Comparison of ENCODE assay signal across 8 cellular contexts in genomic region chr19:48715276-48715675, GRCh38. TPM values are rescaled to one million over a fixed set of nuclear protein-coding genes. Genes with fewer than 3 reads are reported as not detected.
DNase-seq lines count a peak whose midpoint lies in the region; ATAC-seq, FAIRE-seq and TF ChIP-seq lines count a peak whose summit lies in the region.
"Had no signal": no experiment of that assay in that cellular context is flagged by ENCODE, and none has a peak within 500 bp of the region (broad histone marks: within the 10 kb centered on the region; RNA-seq: fewer than 3 reads in every experiment).

No MANE protein-coding gene starts in this region.

- in situ Hi-C loops in HepG2 (cut with HindIII; ENCODE audit: extremely low pct_ligation_motif_present, low pct_unique_long_range_greater_than_20kb) = no loop called here

- H3K79me2 ChIP-seq in HepG2 (ENCODE audit: insufficient read depth, low read length) = peaks cover 5% of the 10 kb centered on the region

- peak overlapping the region; percentile 87 for H3K9ac ChIP-seq in HepG2 (ENCODE audit: insufficient read depth, low read depth, low read length)

- TF ChIP-seq RAD21 in HepG2 (CRISPR knock-in tag; IDR thresholded peaks at IDR 0.05) = no peak

- CTCF ChIA-PET in HepG2 (lab: Yijun Ruan, JAX; ENCODE audit: low intra/inter-chr PET ratio, low total read pairs) = no interaction called here

- H2AFZ ChIP-seq in HepG2 (ENCODE audit: low read length) = no peak overlapping the region

- no peak for FAIRE-seq in HepG2 (lab: Jason Lieb, UNC)

- H3K4me3 ChIP-seq in HepG2 (replicated peaks in 1 of 3; ENCODE audit: insufficient read depth in 1 of 3, low read depth in 2 of 3, low read length in 3 of 3) (peak overlapping the region; percentile 60 to 88 (median 84)), right lobe of liver (no peak overlapping the region), left ventricle myocardium inferior (peak overlapping the region; percentile 77), uterus (peak overlapping the region; percentile 39 to 40)

- H4K20me1 ChIP-seq in HepG2 (ENCODE audit: insufficient read depth, low read length) = no peaks in the 10 kb centered on the region

- no peaks in the 10 kb centered on the region; a peak in 1 of 5 replicates for H3K27me3 ChIP-seq in HepG2 (ENCODE audit: control insufficient read depth in 1 of 2, insufficient read depth in 2 of 2, low read length in 2 of 2)
- H3K27me3 ChIP-seq in right lobe of liver = no peaks in the 10 kb centered on the region
- H3K27me3 ChIP-seq in left ventricle myocardium inferior (ENCODE audit: low read depth) = no peaks in the 10 kb centered on the region
- H3K27me3 ChIP-seq in uterus = no peaks in the 10 kb centered on the region

- peaks cover 60% of the 10 kb centered on the region for H3K4me1 ChIP-seq in HepG2 (ENCODE audit: insufficient read depth, low read length)
- H3K4me1 ChIP-seq in right lobe of liver = peaks cover 0 to 3% (median 0%) of the 10 kb centered on the region in 4 donors
- H3K4me1 ChIP-seq in left ventricle myocardium inferior = peaks cover 72% of the 10 kb centered on the region
- peaks cover 0 to 11% of the 10 kb centered on the region in 2 donors for H3K4me1 ChIP-seq in uterus

- no TSS peak for BruUV-seq in HepG2 (replicated peaks; lab: Mats Ljungman, UMichigan)

- no peak for TF ChIP-seq CTCF in HepG2 (CRISPR knock-in tag; IDR thresholded peaks at IDR 0.05)
- TF ChIP-seq CTCF in right lobe of liver (IDR thresholded peaks at IDR 0.05) = no peak
- TF ChIP-seq CTCF in left ventricle myocardium inferior (IDR thresholded peaks at IDR 0.05; ENCODE audit: borderline replicate concordance) = no peak
- no peak for TF ChIP-seq CTCF in uterus (IDR thresholded peaks at IDR 0.05)

- WGBS in HepG2 (ENCODE audit: low lambda C conversion rate) = 6% methylated on average over 7 of the region's 13 CpGs
- WGBS in right lobe of liver (ENCODE audit: insufficient coverage, low coverage, low lambda C conversion rate, missing lambda C conversion rate) = 60% methylated on average over 1 of the region's 13 CpGs

- ATAC-seq in HepG2 (no peak), right lobe of liver (no peak)
- ATAC-seq in activated CD4-positive, CD25-positive, alpha-beta regulatory T cell treated with anti-CD3 and anti-CD28 coated beads, Interleukin-2, amount 50 U/mL, for 24 hours = no peak

- DNase-seq in HepG2 (ENCODE audit: low spot score) (no peak), right lobe of liver (no peak), left ventricle myocardium inferior (no peak), uterus (peak in 1 of 2 donors; percentile 58)
- DNase-seq in effector CD8-positive, alpha-beta T cell (lab: John Stamatoyannopoulos, UW) = no peak
- DNase-seq: activated gamma-delta T cell treated with Interleukin-2 at 50 U/mL for 16 hours had no signal

- peak overlapping the region; percentile 91 for H3K27ac ChIP-seq in HepG2 (ENCODE audit: extremely low read length, insufficient read depth, low read length)
- no peak overlapping the region for H3K27ac ChIP-seq in right lobe of liver
- peak overlapping the region; percentile 90 for H3K27ac ChIP-seq in left ventricle myocardium inferior (replicated peaks)
- H3K27ac ChIP-seq in uterus = peak overlapping the region; percentile 83 to 92

- peak overlapping the region; percentile 99 for H3K4me2 ChIP-seq in HepG2 (ENCODE audit: low read depth, low read length)

- intact Hi-C loops in HepG2 (cut with micrococcal nuclease; ENCODE audit: unreplicated experiment) (no loop called here), right lobe of liver (cut with DNase I) (no loop called here), left ventricle myocardium inferior (cut with micrococcal nuclease) (no loop called here), uterus (cut with DNase I; ENCODE audit: low total_unique reads) (no loop called here)

- no peak for TF ChIP-seq EP300 in HepG2 (IDR thresholded peaks at IDR 0.05; ENCODE audit: low read depth in 2 of 2, low read length in 2 of 2)
- no peak for TF ChIP-seq EP300 in HepG2 (CRISPR knock-in tag; IDR thresholded peaks at IDR 0.05; ENCODE audit: borderline replicate concordance)

- no peaks in the 10 kb centered on the region for H3K36me3 ChIP-seq in HepG2 (replicated peaks in 1 of 2; ENCODE audit: control insufficient read depth in 1 of 2, insufficient read depth in 2 of 2, low read length in 2 of 2)
- H3K36me3 ChIP-seq in right lobe of liver = no peaks in the 10 kb centered on the region
- H3K36me3 ChIP-seq in left ventricle myocardium inferior = no peaks in the 10 kb centered on the region
- H3K36me3 ChIP-seq in uterus = no peaks in the 10 kb centered on the region

- H3K9me3 ChIP-seq in HepG2 (ENCODE audit: low read length) (peaks cover 4% of the 10 kb centered on the region; the same call in 1 of the 2 replicates), right lobe of liver (no peaks in the 10 kb centered on the region), left ventricle myocardium inferior (replicated peaks) (peaks cover 6% of the 10 kb centered on the region), uterus (peaks cover 0 to 4% of the 10 kb centered on the region in 2 donors)

- TF ChIP-seq POLR2A in HepG2 (IDR thresholded peaks at IDR 0.05; ENCODE audit: insufficient read depth in 1 of 2, low read depth in 2 of 2, low read length in 2 of 2) (no peak), right lobe of liver (IDR thresholded peaks at IDR 0.05) (no peak), uterus (IDR thresholded peaks at IDR 0.05) (no peak)

- POLR2A ChIA-PET in HepG2 (lab: Yijun Ruan, JAX) = interaction anchor here (1.2 to 6.3 kb wide), 4 partner anchors 20 to 81 kb away, joined by 3 to 40 read pairs (median 14); partner anchors contain the start of gene FUT2

RNA-seq across cellular contexts. Expression of gene MAMSTR, which starts 4.2 kb away (rescaled TPM):
- total RNA-seq in HepG2 (2016; rRNA removed; fragmentation: Illumina TruSeq; extraction: Trizol) (2.0 and 2.2 TPM in 2 replicates), right lobe of liver (under 1 TPM in 5 of 6 experiments, not detected in 1; 0.22 to 0.37 (median 0.24) TPM), left ventricle myocardium inferior (1.8 TPM), uterus (10 to 100 TPM in 1 of 4 donors, 1 to 10 TPM in 1, under 1 TPM in 1, not detected in 1; 0.26 to 24.2 (median 3.0) TPM)
- 2.4 and 2.6 TPM in 2 replicates for total RNA-seq in HepG2 (2016; cell fraction: cytosol; rRNA removed; fragmentation: Illumina TruSeq; extraction: Trizol; ENCODE audit: low read depth)
- 1.4 and 2.1 TPM in 2 replicates for total RNA-seq in HepG2 (2016; cell fraction: insoluble cytoplasmic fraction; rRNA removed; fragmentation: Illumina TruSeq; extraction: Trizol)
- 2.7 and 3.4 TPM in 2 replicates for total RNA-seq in HepG2 (2016; cell fraction: membrane; rRNA removed; fragmentation: Illumina TruSeq; extraction: Trizol)
- 2.1 and 2.5 TPM in 2 replicates for total RNA-seq in HepG2 (2016; cell fraction: nucleus; rRNA removed; fragmentation: Illumina TruSeq; extraction: Trizol)
- polyA plus RNA-seq in HepG2 (2011; rRNA removed) = 2.4 and 2.7 TPM in 2 replicates
- polyA plus RNA-seq in HepG2 (2011; cell fraction: cytosol; rRNA removed) = 1.4 and 1.7 TPM in 2 replicates
- polyA plus RNA-seq in HepG2 (2011; cell fraction: nucleus; rRNA removed) = 7.2 and 7.7 TPM in 2 replicates
- 3.9 and 5.7 TPM in 2 replicates for polyA plus RNA-seq in HepG2 (2012)
- 2.3 and 3.3 TPM in 2 replicates for polyA plus RNA-seq in HepG2 (2016; cell fraction: cytosol; fragmentation: Illumina TruSeq; extraction: Trizol; ENCODE audit: low read depth)
- 3.3 and 5.0 TPM in 2 replicates for polyA plus RNA-seq in HepG2 (2016; cell fraction: insoluble cytoplasmic fraction; fragmentation: Illumina TruSeq; extraction: Trizol; ENCODE audit: low read depth)
- 3.1 and 3.8 TPM in 2 replicates for polyA plus RNA-seq in HepG2 (2016; cell fraction: membrane; fragmentation: Illumina TruSeq; extraction: Trizol; ENCODE audit: low read depth)
- polyA plus RNA-seq in HepG2 (2016; cell fraction: nucleus; fragmentation: Illumina TruSeq; extraction: Trizol; ENCODE audit: insufficient read depth, low read depth) = 8.7 and 10.3 TPM in 2 replicates
- polyA minus RNA-seq in HepG2 (2011; rRNA and poly(A)+ RNA removed; ENCODE audit: low replicate concordance) = 1.3 and 3.6 TPM in 2 replicates
- polyA minus RNA-seq in HepG2 (2011; cell fraction: cytosol; rRNA and poly(A)+ RNA removed) = 2.6 and 4.8 TPM in 2 replicates
- polyA minus RNA-seq in HepG2 (2011; cell fraction: nucleus; rRNA and poly(A)+ RNA removed) = 1.9 and 2.2 TPM in 2 replicates

RNA-seq across cellular contexts. Expression of gene FUT2, which starts 19.5 kb away (rescaled TPM):
- total RNA-seq in HepG2 (2016; rRNA removed; fragmentation: Illumina TruSeq; extraction: Trizol) = 0.07 TPM in 1 of 2 replicates, not detected in the other
- 1.1 TPM in 1 of 2 replicates, not detected in the other for total RNA-seq in HepG2 (2016; cell fraction: cytosol; rRNA removed; fragmentation: Illumina TruSeq; extraction: Trizol; ENCODE audit: low read depth)
- total RNA-seq in HepG2 (2016; cell fraction: insoluble cytoplasmic fraction; rRNA removed; fragmentation: Illumina TruSeq; extraction: Trizol) = 0.19 and 0.39 TPM in 2 replicates
- total RNA-seq in HepG2 (2016; cell fraction: membrane; rRNA removed; fragmentation: Illumina TruSeq; extraction: Trizol) = 0.10 and 0.12 TPM in 2 replicates
- 0.16 TPM in 1 of 2 replicates, not detected in the other for total RNA-seq in HepG2 (2016; cell fraction: nucleus; rRNA removed; fragmentation: Illumina TruSeq; extraction: Trizol)
- polyA plus RNA-seq in HepG2 (2011; rRNA removed) = 0.10 TPM in 1 of 2 replicates, not detected in the other
- not detected in 2 replicates for polyA plus RNA-seq in HepG2 (2011; cell fraction: cytosol; rRNA removed)
- 0.21 TPM in 1 of 2 replicates, not detected in the other for polyA plus RNA-seq in HepG2 (2011; cell fraction: nucleus; rRNA removed)
- polyA plus RNA-seq in HepG2 (2012) = 0.19 and 0.32 TPM in 2 replicates
- 0.03 TPM in 1 of 2 replicates, not detected in the other for polyA plus RNA-seq in HepG2 (2016; cell fraction: cytosol; fragmentation: Illumina TruSeq; extraction: Trizol; ENCODE audit: low read depth)
- not detected in 2 replicates for polyA plus RNA-seq in HepG2 (2016; cell fraction: insoluble cytoplasmic fraction; fragmentation: Illumina TruSeq; extraction: Trizol; ENCODE audit: low read depth)
- not detected in 2 replicates for polyA plus RNA-seq in HepG2 (2016; cell fraction: membrane; fragmentation: Illumina TruSeq; extraction: Trizol; ENCODE audit: low read depth)
- polyA plus RNA-seq in HepG2 (2016; cell fraction: nucleus; fragmentation: Illumina TruSeq; extraction: Trizol; ENCODE audit: insufficient read depth, low read depth) = 0.15 TPM in 1 of 2 replicates, not detected in the other
- polyA minus RNA-seq in HepG2 (2011; rRNA and poly(A)+ RNA removed; ENCODE audit: low replicate concordance) = not detected in 2 replicates
- polyA minus RNA-seq in HepG2 (2011; cell fraction: cytosol; rRNA and poly(A)+ RNA removed) = not detected in 2 replicates
- polyA minus RNA-seq in HepG2 (2011; cell fraction: nucleus; rRNA and poly(A)+ RNA removed) = not detected in 2 replicates
- 1 to 10 TPM in 1 of 6 experiments, not detected in 5; 2.6 TPM for total RNA-seq in right lobe of liver
- not detected for total RNA-seq in left ventricle myocardium inferior
- total RNA-seq in uterus = 1 to 10 TPM in 1 of 4 donors, not detected in 3; 1.0 TPM

RNA-seq across cellular contexts. Expression of gene RASIP1, which starts 25.1 kb away (rescaled TPM):
- total RNA-seq in HepG2 (2016; rRNA removed; fragmentation: Illumina TruSeq; extraction: Trizol) = 0.44 and 0.49 TPM in 2 replicates
- total RNA-seq in HepG2 (2016; cell fraction: cytosol; rRNA removed; fragmentation: Illumina TruSeq; extraction: Trizol; ENCODE audit: low read depth) = 0.18 and 0.20 TPM in 2 replicates
- 0.16 and 0.32 TPM in 2 replicates for total RNA-seq in HepG2 (2016; cell fraction: insoluble cytoplasmic fraction; rRNA removed; fragmentation: Illumina TruSeq; extraction: Trizol)
- total RNA-seq in HepG2 (2016; cell fraction: membrane; rRNA removed; fragmentation: Illumina TruSeq; extraction: Trizol) = 0.09 and 0.24 TPM in 2 replicates
- total RNA-seq in HepG2 (2016; cell fraction: nucleus; rRNA removed; fragmentation: Illumina TruSeq; extraction: Trizol) = 0.22 TPM in 1 of 2 replicates, not detected in the other
- polyA plus RNA-seq in HepG2 (2011; rRNA removed) = 0.58 and 1.1 TPM in 2 replicates
- 0.49 and 0.71 TPM in 2 replicates for polyA plus RNA-seq in HepG2 (2011; cell fraction: cytosol; rRNA removed)
- 2.6 and 3.2 TPM in 2 replicates for polyA plus RNA-seq in HepG2 (2011; cell fraction: nucleus; rRNA removed)
- polyA plus RNA-seq in HepG2 (2012) = 1.3 and 1.9 TPM in 2 replicates
- 0.14 and 0.21 TPM in 2 replicates for polyA plus RNA-seq in HepG2 (2016; cell fraction: cytosol; fragmentation: Illumina TruSeq; extraction: Trizol; ENCODE audit: low read depth)
- 0.27 and 0.31 TPM in 2 replicates for polyA plus RNA-seq in HepG2 (2016; cell fraction: insoluble cytoplasmic fraction; fragmentation: Illumina TruSeq; extraction: Trizol; ENCODE audit: low read depth)
- polyA plus RNA-seq in HepG2 (2016; cell fraction: membrane; fragmentation: Illumina TruSeq; extraction: Trizol; ENCODE audit: low read depth) = 0.11 and 0.30 TPM in 2 replicates
- 0.86 and 0.89 TPM in 2 replicates for polyA plus RNA-seq in HepG2 (2016; cell fraction: nucleus; fragmentation: Illumina TruSeq; extraction: Trizol; ENCODE audit: insufficient read depth, low read depth)
- 1.6 and 73.9 TPM in 2 replicates for polyA minus RNA-seq in HepG2 (2011; rRNA and poly(A)+ RNA removed; ENCODE audit: low replicate concordance)
- polyA minus RNA-seq in HepG2 (2011; cell fraction: cytosol; rRNA and poly(A)+ RNA removed) = 0.79 and 0.89 TPM in 2 replicates
- polyA minus RNA-seq in HepG2 (2011; cell fraction: nucleus; rRNA and poly(A)+ RNA removed) = 1.1 and 1.2 TPM in 2 replicates
- 1 to 10 TPM; 2.7 to 6.7 (median 4.9) TPM for total RNA-seq in right lobe of liver
- 13.9 TPM for total RNA-seq in left ventricle myocardium inferior
- 100 to 1,000 TPM in 1 of 4 donors, 10 to 100 TPM in 2, 1 to 10 TPM in 1; 5.9 to 105 (median 31.9) TPM for total RNA-seq in uterus

RNA-seq across cellular contexts. Expression of gene IZUMO1, which starts 31.4 kb away (rescaled TPM):
- total RNA-seq in HepG2 (2016; rRNA removed; fragmentation: Illumina TruSeq; extraction: Trizol) (0.22 TPM in 1 of 2 replicates, not detected in the other), right lobe of liver (under 1 TPM in 5 of 6 experiments, not detected in 1; 0.10 to 0.35 (median 0.13) TPM), left ventricle myocardium inferior (0.60 TPM), uterus (1 to 10 TPM in 1 of 4 donors, under 1 TPM in 1, not detected in 2; under 0.01 to 2.3 TPM)
- total RNA-seq in HepG2 (2016; cell fraction: cytosol; rRNA removed; fragmentation: Illumina TruSeq; extraction: Trizol; ENCODE audit: low read depth) = not detected in 2 replicates
- total RNA-seq in HepG2 (2016; cell fraction: insoluble cytoplasmic fraction; rRNA removed; fragmentation: Illumina TruSeq; extraction: Trizol) = 0.11 TPM in 1 of 2 replicates, not detected in the other
- 0.59 TPM in 1 of 2 replicates, not detected in the other for total RNA-seq in HepG2 (2016; cell fraction: membrane; rRNA removed; fragmentation: Illumina TruSeq; extraction: Trizol)
- not detected in 2 replicates for total RNA-seq in HepG2 (2016; cell fraction: nucleus; rRNA removed; fragmentation: Illumina TruSeq; extraction: Trizol)
- polyA plus RNA-seq in HepG2 (2011; rRNA removed) = 0.07 and 0.16 TPM in 2 replicates
- not detected in 2 replicates for polyA plus RNA-seq in HepG2 (2011; cell fraction: cytosol; rRNA removed)
- polyA plus RNA-seq in HepG2 (2011; cell fraction: nucleus; rRNA removed) = 1.2 and 1.7 TPM in 2 replicates
- polyA plus RNA-seq in HepG2 (2012) = 0.09 and 0.50 TPM in 2 replicates
- not detected in 2 replicates for polyA plus RNA-seq in HepG2 (2016; cell fraction: cytosol; fragmentation: Illumina TruSeq; extraction: Trizol; ENCODE audit: low read depth)
- not detected in 2 replicates for polyA plus RNA-seq in HepG2 (2016; cell fraction: insoluble cytoplasmic fraction; fragmentation: Illumina TruSeq; extraction: Trizol; ENCODE audit: low read depth)
- polyA plus RNA-seq in HepG2 (2016; cell fraction: membrane; fragmentation: Illumina TruSeq; extraction: Trizol; ENCODE audit: low read depth) = not detected in 2 replicates
- 0.46 and 0.85 TPM in 2 replicates for polyA plus RNA-seq in HepG2 (2016; cell fraction: nucleus; fragmentation: Illumina TruSeq; extraction: Trizol; ENCODE audit: insufficient read depth, low read depth)
- 0.30 TPM in 1 of 2 replicates, not detected in the other for polyA minus RNA-seq in HepG2 (2011; rRNA and poly(A)+ RNA removed; ENCODE audit: low replicate concordance)
- not detected in 2 replicates for polyA minus RNA-seq in HepG2 (2011; cell fraction: cytosol; rRNA and poly(A)+ RNA removed)
- polyA minus RNA-seq in HepG2 (2011; cell fraction: nucleus; rRNA and poly(A)+ RNA removed) = 0.37 and 0.39 TPM in 2 replicates
- total RNA-seq: renal cortical epithelial cell had no signal

RNA-seq across cellular contexts. Expression of gene FUT1, which starts 37.2 kb away (rescaled TPM):
- 0.07 TPM in 2 replicates for total RNA-seq in HepG2 (2016; rRNA removed; fragmentation: Illumina TruSeq; extraction: Trizol)
- total RNA-seq in HepG2 (2016; cell fraction: cytosol; rRNA removed; fragmentation: Illumina TruSeq; extraction: Trizol; ENCODE audit: low read depth) = not detected in 2 replicates
- 0.09 TPM in 1 of 2 replicates, not detected in the other for total RNA-seq in HepG2 (2016; cell fraction: insoluble cytoplasmic fraction; rRNA removed; fragmentation: Illumina TruSeq; extraction: Trizol)
- total RNA-seq in HepG2 (2016; cell fraction: membrane; rRNA removed; fragmentation: Illumina TruSeq; extraction: Trizol) = 0.07 and 0.09 TPM in 2 replicates
- 0.09 TPM in 1 of 2 replicates, not detected in the other for total RNA-seq in HepG2 (2016; cell fraction: nucleus; rRNA removed; fragmentation: Illumina TruSeq; extraction: Trizol)
- polyA plus RNA-seq in HepG2 (2011; rRNA removed) = 1.1 and 1.5 TPM in 2 replicates
- 0.71 and 0.98 TPM in 2 replicates for polyA plus RNA-seq in HepG2 (2011; cell fraction: cytosol; rRNA removed)
- polyA plus RNA-seq in HepG2 (2011; cell fraction: nucleus; rRNA removed) = 2.0 and 2.5 TPM in 2 replicates
- polyA plus RNA-seq in HepG2 (2012) = 0.47 and 1.7 TPM in 2 replicates
- not detected in 2 replicates for polyA plus RNA-seq in HepG2 (2016; cell fraction: cytosol; fragmentation: Illumina TruSeq; extraction: Trizol; ENCODE audit: low read depth)
- polyA plus RNA-seq in HepG2 (2016; cell fraction: insoluble cytoplasmic fraction; fragmentation: Illumina TruSeq; extraction: Trizol; ENCODE audit: low read depth) = not detected in 2 replicates
- polyA plus RNA-seq in HepG2 (2016; cell fraction: membrane; fragmentation: Illumina TruSeq; extraction: Trizol; ENCODE audit: low read depth) = 0.14 TPM in 1 of 2 replicates, not detected in the other
- polyA plus RNA-seq in HepG2 (2016; cell fraction: nucleus; fragmentation: Illumina TruSeq; extraction: Trizol; ENCODE audit: insufficient read depth, low read depth) = 0.26 TPM in 1 of 2 replicates, not detected in the other
- 1.8 and 2.9 TPM in 2 replicates for polyA minus RNA-seq in HepG2 (2011; rRNA and poly(A)+ RNA removed; ENCODE audit: low replicate concordance)
- polyA minus RNA-seq in HepG2 (2011; cell fraction: cytosol; rRNA and poly(A)+ RNA removed) = 0.97 and 0.99 TPM in 2 replicates
- 0.64 and 1.5 TPM in 2 replicates for polyA minus RNA-seq in HepG2 (2011; cell fraction: nucleus; rRNA and poly(A)+ RNA removed)
- 1 to 10 TPM in 3 of 6 experiments, under 1 TPM in 3; 0.22 to 1.9 (median 0.93) TPM for total RNA-seq in right lobe of liver
- total RNA-seq in left ventricle myocardium inferior = 1.8 TPM
- total RNA-seq in uterus = 10 to 100 TPM in 1 of 4 donors, 1 to 10 TPM in 3; 1.5 to 17.7 (median 4.4) TPM

Comparison
In these comparisons a context has a peak if more than half of its experiments do, and no peak if none do; other contexts are left out.
1. H3K27ac ChIP-seq: peak in HepG2 (single experiment), left ventricle myocardium inferior (single experiment) and uterus (2 of 2); none in right lobe of liver (0 of 3).
2. H3K4me3 ChIP-seq: peak in HepG2 (3 of 3), left ventricle myocardium inferior (single experiment) and uterus (2 of 2); none in right lobe of liver (0 of 3).